Comparison of ENCODE assay signal across 14 cellular contexts in the genomic region with DNA sequence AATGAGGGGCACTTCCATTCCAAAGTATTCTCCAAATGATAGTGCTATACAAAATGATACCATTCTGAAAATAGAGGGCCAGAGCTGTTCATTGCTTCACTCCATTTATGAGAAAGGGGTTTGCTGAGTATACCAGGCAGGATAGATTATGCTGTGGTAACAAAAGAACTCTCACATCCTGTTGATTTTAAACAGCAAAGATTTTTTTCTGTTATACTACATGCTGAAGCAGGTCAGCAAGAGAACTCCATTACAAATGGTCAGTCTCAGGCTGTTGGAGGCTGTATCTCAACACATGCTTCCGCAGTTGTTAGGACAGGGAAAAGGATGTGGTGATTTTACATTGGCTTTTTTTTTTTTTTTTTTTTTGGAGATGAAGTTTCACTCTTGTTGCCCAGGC. TPM values are rescaled to one million over a fixed set of nuclear protein-coding genes. Genes with fewer than 3 reads are reported as not detected.
DNase-seq lines count a peak whose midpoint lies in the region; ATAC-seq and TF ChIP-seq lines count a peak whose summit lies in the region.
"Had no signal": no experiment of that assay in that cellular context is flagged by ENCODE, and none has a peak within 500 bp of the region (broad histone marks: within the 10 kb centered on the region; RNA-seq: fewer than 3 reads in every experiment).

No MANE protein-coding gene starts in this region.

- H3K4me1 ChIP-seq in CD8-positive, alpha-beta T cell (ENCODE audit: insufficient read depth, low read length) = peaks cover 21% of the 10 kb centered on the region
- H3K4me1 ChIP-seq in osteoblast (ENCODE audit: insufficient read depth, low read length) = peaks cover 27% of the 10 kb centered on the region

- no peaks in the 10 kb centered on the region for H3K9me3 Mint-ChIP-seq in CD8-positive, alpha-beta T cell
- no peaks in the 10 kb centered on the region for H3K9me3 Mint-ChIP-seq in HFFc6
- H3K9me3 Mint-ChIP-seq in activated T-helper 17 cell treated with anti-CD3 and anti-CD28 coated beads, Interleukin-2, amount 50 U/mL, for 72 hours = no peaks in the 10 kb centered on the region

- no peak overlapping the region for H3K4me2 ChIP-seq in osteoblast (ENCODE audit: insufficient read depth, low read length)

- intact Hi-C loops in CD8-positive, alpha-beta T cell (cut with DNase I, micrococcal nuclease) = loop anchor here (5.0 to 10.0 kb wide), 7 partner anchors 51 to 409 kb away; a partner anchor contains a TSS

- no peak overlapping the region for H3K4me3 Mint-ChIP-seq in CD8-positive, alpha-beta T cell
- no peak overlapping the region for H3K4me3 Mint-ChIP-seq in HFFc6
- peak overlapping the region; percentile 79 for H3K4me3 Mint-ChIP-seq in activated T-helper 17 cell treated with anti-CD3 and anti-CD28 coated beads, Interleukin-2, amount 50 U/mL, for 72 hours

- no peak for TF ChIP-seq CTCF in CD8-positive, alpha-beta T cell (IDR thresholded peaks at IDR 0.05)
- TF ChIP-seq CTCF in HFFc6 (IDR thresholded peaks at IDR 0.05) (no peak), osteoblast (IDR thresholded peaks at IDR 0.05; ENCODE audit: extremely low read depth, low read depth, low read length) (no peak)

- DNase-seq in CD8-positive, alpha-beta T cell = no peak
- no peak for DNase-seq in HFFc6
- DNase-seq in lung microvascular endothelial cell (ENCODE audit: low read depth in 2 of 2) = peak; percentile 31 to 54
- no peak for DNase-seq in osteoblast (ENCODE audit: insufficient read length, low spot score, missing footprints)
- DNase-seq in AG08396 (ENCODE audit: low spot score) = no peak
- DNase-seq: activated effector memory CD4-positive, alpha-beta T cell treated with anti-CD3 and anti-CD28 coated beads, Interleukin-2, amount 50 U/mL, for 16 hours; NCI-H1092 treated with DMSO at 0.1 percent for 48 hours; NCI-H524; right cardiac atrium; WERI-Rb-1 had no signal

- no peaks in the 10 kb centered on the region for H3K27me3 Mint-ChIP-seq in CD8-positive, alpha-beta T cell (ENCODE audit: low read depth)
- no peaks in the 10 kb centered on the region for H3K27me3 Mint-ChIP-seq in HFFc6 (ENCODE audit: insufficient read depth)
- no peaks in the 10 kb centered on the region for H3K27me3 Mint-ChIP-seq in activated T-helper 17 cell treated with anti-CD3 and anti-CD28 coated beads, Interleukin-2, amount 50 U/mL, for 72 hours

- H3K27me3 ChIP-seq in CD8-positive, alpha-beta T cell (ENCODE audit: insufficient read depth, low read length) = no peaks in the 10 kb centered on the region
- no peaks in the 10 kb centered on the region for H3K27me3 ChIP-seq in osteoblast (ENCODE audit: insufficient read depth, low read length)

- no peaks in the 10 kb centered on the region for H3K36me3 ChIP-seq in CD8-positive, alpha-beta T cell (ENCODE audit: insufficient read depth, low read length)
- no peaks in the 10 kb centered on the region for H3K36me3 ChIP-seq in osteoblast (ENCODE audit: insufficient read depth, low read length)
- H3K36me3 ChIP-seq: WERI-Rb-1 had no signal

- peaks cover 52% of the 10 kb centered on the region for H3K4me1 Mint-ChIP-seq in CD8-positive, alpha-beta T cell (ENCODE audit: low read depth)
- peaks cover 37% of the 10 kb centered on the region for H3K4me1 Mint-ChIP-seq in HFFc6 (ENCODE audit: low read depth)
- peaks cover 37% of the 10 kb centered on the region for H3K4me1 Mint-ChIP-seq in activated T-helper 17 cell treated with anti-CD3 and anti-CD28 coated beads, Interleukin-2, amount 50 U/mL, for 72 hours

- peaks cover 67% of the 10 kb centered on the region for H3K79me2 ChIP-seq in osteoblast (ENCODE audit: insufficient read depth, low read length)

- H3K9me3 ChIP-seq in CD8-positive, alpha-beta T cell (ENCODE audit: low read length) = no peaks in the 10 kb centered on the region
- no peaks in the 10 kb centered on the region for H3K9me3 ChIP-seq in osteoblast (ENCODE audit: low read depth, low read length)

- H3K27ac ChIP-seq in CD8-positive, alpha-beta T cell (ENCODE audit: low read depth, low read length) = no peak overlapping the region
- H3K27ac ChIP-seq in osteoblast (ENCODE audit: low read depth, low read length) = no peak overlapping the region
- H3K27ac ChIP-seq: WERI-Rb-1 had no signal

- no peak overlapping the region for H3K4me3 ChIP-seq in CD8-positive, alpha-beta T cell (ENCODE audit: low read depth, low read length)
- H3K4me3 ChIP-seq in osteoblast (ENCODE audit: insufficient read depth, low read length) = no peak overlapping the region

- peaks cover 6% of the 10 kb centered on the region for H4K20me1 ChIP-seq in osteoblast (ENCODE audit: insufficient read depth, low read length)

- CTCF ChIA-PET in CD8-positive, alpha-beta T cell (lab: Charles Lee) = interaction anchor here (1.0 kb wide), 1 partner anchor 145 kb away, joined by 3 read pairs; no protein-coding TSS in a partner anchor

- H2AFZ ChIP-seq in osteoblast (ENCODE audit: low read length) = no peak overlapping the region

- peaks cover 8% of the 10 kb centered on the region for H3K36me3 Mint-ChIP-seq in CD8-positive, alpha-beta T cell
- peaks cover 4% of the 10 kb centered on the region; the same call in 1 of the 2 replicates for H3K36me3 Mint-ChIP-seq in HFFc6 (ENCODE audit: low read depth)
- H3K36me3 Mint-ChIP-seq in activated T-helper 17 cell treated with anti-CD3 and anti-CD28 coated beads, Interleukin-2, amount 50 U/mL, for 72 hours (ENCODE audit: low read depth) = peaks cover 18% of the 10 kb centered on the region

- POLR2A ChIA-PET in CD8-positive, alpha-beta T cell (lab: Charles Lee) = interaction anchor here (0.7 to 0.8 kb wide), 2 partner anchors 17 to 69 kb away, joined by 3 to 4 read pairs; no protein-coding TSS in a partner anchor

- H3K27ac Mint-ChIP-seq in CD8-positive, alpha-beta T cell = peak overlapping the region; percentile 68
- H3K27ac Mint-ChIP-seq in HFFc6 = 0 out of 2 replicates have a peak overlapping the region, but pooled peaks have one; percentile 16
- H3K27ac Mint-ChIP-seq in activated T-helper 17 cell treated with anti-CD3 and anti-CD28 coated beads, Interleukin-2, amount 50 U/mL, for 72 hours = peak overlapping the region; percentile 78

- ATAC-seq in CD8-positive, alpha-beta T cell = no peak
- ATAC-seq in activated T-helper 17 cell treated with anti-CD3 and anti-CD28 coated beads, Interleukin-2, amount 50 U/mL, for 72 hours (replicated peaks) = peak; percentile 11
- ATAC-seq in HG02571 (IDR thresholded peaks at IDR 0.05; ENCODE audit: unreplicated experiment) (no peak), GM18861 (IDR thresholded peaks at IDR 0.05; ENCODE audit: unreplicated experiment) (no peak)
- ATAC-seq: right cardiac atrium, Right ventricle myocardium inferior had no signal

RNA-seq across cellular contexts. Expression of a gene that starts 13.7 kb away (rescaled TPM):
- total RNA-seq in CD8-positive, alpha-beta T cell = 10 to 100 TPM; 11.8 to 13.2 TPM
- 10 to 100 TPM; 48.0 to 59.3 (median 50.6) TPM for total RNA-seq in HFFc6 (2021; fragmentation: NEBNext Ultra II Directional; extraction: Animal tissue kit (Norgen Biotek cat#: 25700))
- total RNA-seq in activated T-helper 17 cell treated with anti-CD3 and anti-CD28 coated beads, Interleukin-2, amount 50 U/mL, for 72 hours = 10 to 100 TPM; 19.4 to 28.1 TPM
- total RNA-seq in lung microvascular endothelial cell (81.3 and 98.8 TPM in 2 replicates), osteoblast (65.1 and 95.5 TPM in 2 replicates)

RNA-seq across cellular contexts. Expression of a gene that starts 16.1 kb away (rescaled TPM):
- 1 to 10 TPM; 8.4 to 9.4 TPM for total RNA-seq in CD8-positive, alpha-beta T cell
- total RNA-seq in HFFc6 (2021; fragmentation: NEBNext Ultra II Directional; extraction: Animal tissue kit (Norgen Biotek cat#: 25700)) = under 1 TPM; 0.07 to 0.48 (median 0.41) TPM
- total RNA-seq in activated T-helper 17 cell treated with anti-CD3 and anti-CD28 coated beads, Interleukin-2, amount 50 U/mL, for 72 hours = 10 to 100 TPM; 25.7 to 37.9 TPM
- total RNA-seq in lung microvascular endothelial cell = under 0.01 and 0.87 TPM in 2 replicates
- total RNA-seq in osteoblast = under 0.01 TPM in 1 of 2 replicates, not detected in the other
- total RNA-seq: Right ventricle myocardium inferior had no signal

Comparison
In these comparisons a context has a peak if more than half of its experiments do, and no peak if none do; other contexts are left out.
1. DNase-seq: peak in lung microvascular endothelial cell (2 of 2); none in CD8-positive, alpha-beta T cell (0 of 7), HFFc6 (single experiment), osteoblast (single experiment) and AG08396 (single experiment).
2. H3K27ac Mint-ChIP-seq: peak in every context shown above with its lines; median percentile 78 in activated T-helper 17 cell treated with anti-CD3 and anti-CD28 coated beads, Interleukin-2, amount 50 U/mL, for 72 hours; 68 in CD8-positive, alpha-beta T cell; 16 in HFFc6.